Comparison of ENCODE assay signal across 8 cellular contexts in the genomic region with DNA sequence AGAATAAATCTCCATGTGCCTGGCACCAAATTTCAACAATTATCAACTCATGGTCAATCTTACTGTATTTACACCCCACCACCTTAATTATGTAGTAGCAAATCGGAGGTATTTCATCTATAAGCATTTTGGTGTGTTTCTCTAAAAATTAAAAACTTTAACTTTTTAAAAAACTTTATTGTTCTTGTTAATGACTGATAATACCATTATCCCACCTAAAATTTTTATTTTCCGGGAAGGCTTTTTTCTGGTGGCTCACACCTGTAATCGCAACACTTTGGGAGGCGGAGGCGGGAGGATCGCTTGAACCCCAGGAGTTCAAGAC. TPM values are rescaled to one million over a fixed set of nuclear protein-coding genes. Genes with fewer than 3 reads are reported as not detected.
DNase-seq lines count a peak whose midpoint lies in the region; ATAC-seq and TF ChIP-seq lines count a peak whose summit lies in the region.

No MANE protein-coding gene starts in this region.

- H3K4me1 Mint-ChIP-seq in IgD-negative memory B cell (peaks cover 9 to 13% (median 9%) of the 10 kb centered on the region in 3 donors), progenitor cell of endocrine pancreas (ENCODE audit: low read depth) (peaks cover 1% of the 10 kb centered on the region)

- ATAC-seq in GM18870 (IDR thresholded peaks at IDR 0.05; ENCODE audit: unreplicated experiment) (peak; percentile 8), HG03175 (IDR thresholded peaks at IDR 0.05; ENCODE audit: unreplicated experiment) (no peak)

- H3K4me3 ChIP-seq in endocrine pancreas (ENCODE audit: control insufficient read depth, insufficient read depth, low read length), result peak overlapping the region; percentile 76

- no peak for TF ChIP-seq CTCF in progenitor cell of endocrine pancreas (IDR thresholded peaks at IDR 0.05; ENCODE audit: unreplicated experiment)

- H3K27me3 Mint-ChIP-seq in IgD-negative memory B cell, result no peaks in the 10 kb centered on the region
- H3K27me3 Mint-ChIP-seq in progenitor cell of endocrine pancreas, result no peaks in the 10 kb centered on the region

- no peaks in the 10 kb centered on the region for H3K36me3 Mint-ChIP-seq in IgD-negative memory B cell
- H3K36me3 Mint-ChIP-seq in progenitor cell of endocrine pancreas (ENCODE audit: insufficient read depth), result peaks cover 13% of the 10 kb centered on the region

- no peak overlapping the region for H3K9ac ChIP-seq in endocrine pancreas (ENCODE audit: control insufficient read depth, insufficient read depth, low read length)

- H3K9me3 Mint-ChIP-seq in IgD-negative memory B cell (no peaks in the 10 kb centered on the region), progenitor cell of endocrine pancreas (ENCODE audit: low read depth) (no peaks in the 10 kb centered on the region)

- H3K27ac Mint-ChIP-seq in IgD-negative memory B cell (peak overlapping the region; percentile 50 to 91 (median 76)), progenitor cell of endocrine pancreas (peak overlapping the region; percentile 89)

- H3K36me3 ChIP-seq in endocrine pancreas (ENCODE audit: control insufficient read depth, insufficient read depth, low read length), result peaks cover 6% of the 10 kb centered on the region

- H3K9me3 ChIP-seq in endocrine pancreas (ENCODE audit: control insufficient read depth, low read length), result no peaks in the 10 kb centered on the region

- H3K27me3 ChIP-seq in endocrine pancreas (ENCODE audit: control insufficient read depth, insufficient read depth, low read length), result no peaks in the 10 kb centered on the region

- no peak for DNase-seq in progenitor cell of endocrine pancreas (ENCODE audit: low spot score, unreplicated experiment)
- no peak for DNase-seq in occipital lobe (lab: John Stamatoyannopoulos, UW)
- no peak for DNase-seq in NCI-H146 treated with DMSO at 0.1 percent for 48 hours (lab: John Stamatoyannopoulos, UW; ENCODE audit: unreplicated experiment)
- DNase-seq in GM03348 (ENCODE audit: low spot score), result no peak

- H3K4me1 ChIP-seq in endocrine pancreas (ENCODE audit: control insufficient read depth, insufficient read depth, low read length), result no peaks in the 10 kb centered on the region

- H3K4me3 Mint-ChIP-seq in IgD-negative memory B cell, result peak overlapping the region; percentile 92 to 98 (median 97)
- peak overlapping the region; percentile 91 for H3K4me3 Mint-ChIP-seq in progenitor cell of endocrine pancreas (ENCODE audit: low read depth)

RNA-seq across cellular contexts. Expression of gene PDCD2L, which starts 0.5 kb away (rescaled TPM):
- 18.6 TPM for polyA plus RNA-seq in IgD-negative memory B cell
- total RNA-seq in progenitor cell of endocrine pancreas (18.1 and 20.1 TPM in 2 replicates), occipital lobe (21.7 TPM)

RNA-seq across cellular contexts. Expression of gene UBA2, which starts 24.4 kb away (rescaled TPM):
- polyA plus RNA-seq in IgD-negative memory B cell, result 65.1 TPM
- total RNA-seq in progenitor cell of endocrine pancreas, result 111 and 120 TPM in 2 replicates
- total RNA-seq in occipital lobe, result 200 TPM

RNA-seq across cellular contexts. Expression of gene GPI, which starts 38.8 kb away (rescaled TPM):
- 139 TPM for polyA plus RNA-seq in IgD-negative memory B cell
- total RNA-seq in progenitor cell of endocrine pancreas (147 and 150 TPM in 2 replicates), occipital lobe (103 TPM)
